ENCODE assay signal across 23 cellular contexts in genomic region chr12:77772606-77773298, GRCh38. TPM values are rescaled to one million over a fixed set of nuclear protein-coding genes. Genes with fewer than 3 reads are reported as not detected.
DNase-seq lines count a peak whose midpoint lies in the region; ATAC-seq and TF ChIP-seq lines count a peak whose summit lies in the region.
"Had no signal": no experiment of that assay in that cellular context is flagged by ENCODE, and none has a peak within 500 bp of the region (broad histone marks: within the 10 kb centered on the region; RNA-seq: fewer than 3 reads in every experiment).

No MANE protein-coding gene starts in this region.

- intact Hi-C loops in colonic mucosa (cut with DNase I) (no loop called here), A673 (cut with micrococcal nuclease; ENCODE audit: unreplicated experiment) (no loop called here)

- H3K9me3 ChIP-seq in colonic mucosa (no peaks in the 10 kb centered on the region), A673 (ENCODE audit: low read depth, low read length, poor library complexity, severe bottlenecking) (no peaks in the 10 kb centered on the region)

- H3K27ac ChIP-seq in colonic mucosa = no peak overlapping the region
- H3K27ac ChIP-seq in A673 (ENCODE audit: low read depth, low read length, poor library complexity, severe bottlenecking) = no peak overlapping the region
- H3K27ac ChIP-seq: 22Rv1, C4-2B, RWPE1 had no signal

- H3K36me3 ChIP-seq in colonic mucosa = no peaks in the 10 kb centered on the region
- no peaks in the 10 kb centered on the region for H3K36me3 ChIP-seq in A673 (ENCODE audit: insufficient read depth, low read length, poor library complexity, severe bottlenecking)

- BruUV-seq in A673 (replicated peaks; lab: Mats Ljungman, UMichigan) = no TSS peak

- H3K4me1 ChIP-seq in colonic mucosa = no peaks in the 10 kb centered on the region
- no peaks in the 10 kb centered on the region for H3K4me1 ChIP-seq in A673 (ENCODE audit: insufficient read depth, low read length, poor library complexity, severe bottlenecking)

- no peak overlapping the region for H3K4me3 ChIP-seq in colonic mucosa
- H3K4me3 ChIP-seq in A673 (ENCODE audit: low read depth, low read length, poor library complexity, severe bottlenecking) = no peak overlapping the region
- H3K4me3 ChIP-seq: K562 had no signal

- no peak overlapping the region for H3K9ac ChIP-seq in colonic mucosa (ENCODE audit: low read depth in 2 of 2, low read length in 2 of 2)

- no peak for TF ChIP-seq CTCF in colonic mucosa (IDR thresholded peaks at IDR 0.05)
- no peak for TF ChIP-seq CTCF in A673 (conservative IDR thresholded peaks at IDR 0.05; ENCODE audit: low read depth, low read length)

- H3K27me3 ChIP-seq in colonic mucosa (no peaks in the 10 kb centered on the region), A673 (replicated peaks; ENCODE audit: insufficient read depth, low read depth, low read length, poor library complexity) (no peaks in the 10 kb centered on the region)

- CTCF ChIA-PET in A673 (lab: Charles Lee) = no interaction called here

- DNase-seq in NCI-H1694 treated with DMSO at 0.1 percent for 48 hours (lab: John Stamatoyannopoulos, UW) (peak; percentile 25), NCI-H1694 (lab: John Stamatoyannopoulos, UW) (no peak), NCI-H524 (lab: John Stamatoyannopoulos, UW) (peak; percentile 59 to 88), myocyte (ENCODE audit: low read depth) (peak; percentile 80), colonic mucosa (no peak), A673 (ENCODE audit: low spot score) (no peak), nucleus accumbens (lab: John Stamatoyannopoulos, UW) (no peak)
- DNase-seq: Calu3; CD8-positive, alpha-beta memory T cell; DMS53; GDM1; MM.1S; NCI-H1048; NCI-H1417 treated with DMSO at 0.1 percent for 48 hours; NCI-H1930; NK-92 treated with Interleukin-12 subunit alpha and Interleukin-12 subunit beta, amount 100 ng/mL, for 24 hours; SHP77 treated with DMSO at 0.1 percent for 48 hours; T-helper 1 cell had no signal

- POLR2A ChIA-PET in A673 (lab: Charles Lee; ENCODE audit: low non-redundant PET) = no interaction called here

- no peak for ATAC-seq in GM19397 (IDR thresholded peaks at IDR 0.05; ENCODE audit: unreplicated experiment)
- ATAC-seq: K562 had no signal

RNA-seq across cellular contexts. Expression of gene NAV3, which starts 57.9 kb away (rescaled TPM):
- total RNA-seq in myocyte (17.1 and 70.5 TPM in 2 replicates), colonic mucosa (1 to 10 TPM in 1 of 2 donors, under 1 TPM in 1; 0.72 to 1.9 TPM), A673 (2021) (8.9 and 18.0 TPM in 2 replicates)
- polyA plus RNA-seq in myocyte (2012) = 16.6 TPM
- total RNA-seq: CD8-positive, alpha-beta memory T cell had no signal
- polyA plus RNA-seq: CD8-positive, alpha-beta memory T cell; K562 had no signal

Comparison
In these comparisons a context has a peak if more than half of its experiments do, and no peak if none do; other contexts are left out.
1. DNase-seq: peak in NCI-H1694 treated with DMSO at 0.1 percent for 48 hours (single experiment), NCI-H524 (2 of 2) and myocyte (single experiment); none in NCI-H1694 (single experiment), colonic mucosa (single experiment), A673 (single experiment) and nucleus accumbens (0 of 56).